16 cellular contexts compared by ENCODE assay signal in genomic region chr2:135182601-135183000, GRCh38.
DNase-seq lines count a peak whose midpoint lies in the region; TF ChIP-seq lines count a peak whose summit lies in the region.
"Had no signal": no experiment of that assay in that cellular context is flagged by ENCODE, and none has a peak within 500 bp of the region (broad histone marks: within the 10 kb centered on the region; RNA-seq: fewer than 3 reads in every experiment).

No MANE protein-coding gene starts in this region.

- TF ChIP-seq CTCF in chondrocyte (IDR thresholded peaks at IDR 0.05), result no peak
- no peak for TF ChIP-seq CTCF in PC-9 (conservative IDR thresholded peaks at IDR 0.05)

- H3K27me3 ChIP-seq in ectodermal cell (ENCODE audit: control insufficient read depth, insufficient read depth, low read length, poor library complexity, severe bottlenecking), result no peaks in the 10 kb centered on the region
- H3K27me3 ChIP-seq in neuronal stem cell (ENCODE audit: control insufficient read depth in 3 of 3, insufficient read depth in 3 of 3, low read depth in 1 of 3, low read length in 3 of 3), result no peaks in the 10 kb centered on the region
- H3K27me3 ChIP-seq in PC-9 (ENCODE audit: insufficient read depth, low read depth), result no peaks in the 10 kb centered on the region
- H3K27me3 ChIP-seq: BE2C had no signal

- BruUV-seq in PC-9 (replicated peaks; lab: Mats Ljungman, UMichigan), result no TSS peak

- H3K36me3 ChIP-seq in ectodermal cell (ENCODE audit: control insufficient read depth, insufficient read depth, low read length) (no peaks in the 10 kb centered on the region), neuronal stem cell (replicated peaks in 1 of 2; ENCODE audit: control insufficient read depth in 2 of 2, insufficient read depth in 2 of 2, low read length in 2 of 2) (no peaks in the 10 kb centered on the region), PC-9 (ENCODE audit: low read depth) (no peaks in the 10 kb centered on the region)
- H3K36me3 ChIP-seq: BE2C had no signal

- H3K4me3 ChIP-seq in ectodermal cell (ENCODE audit: insufficient read depth, low read depth, low read length) (no peak overlapping the region), neuronal stem cell (ENCODE audit: low read length in 2 of 2) (no peak overlapping the region), PC-9 (no peak overlapping the region)
- H3K4me3 ChIP-seq: GM23338 had no signal

- no peak overlapping the region for H2BK120ac ChIP-seq in neuronal stem cell (ENCODE audit: low read depth, low read length)

- no peaks in the 10 kb centered on the region for H3F3A ChIP-seq in PC-9 (ENCODE audit: insufficient read depth, low read depth)

- no peak overlapping the region for H3K4me3 Mint-ChIP-seq in chondrocyte (ENCODE audit: unreplicated experiment)
- H3K4me3 Mint-ChIP-seq: CD4-positive, CD25-positive, alpha-beta regulatory T cell; CD8-positive, alpha-beta memory T cell; GM23338 had no signal

- intact Hi-C loops in PC-9 (cut with micrococcal nuclease; ENCODE audit: unreplicated experiment), result no loop called here

- H3K4me1 Mint-ChIP-seq in chondrocyte (ENCODE audit: low read depth), result no peaks in the 10 kb centered on the region
- H3K4me1 Mint-ChIP-seq: CD8-positive, alpha-beta memory T cell had no signal

- no peaks in the 10 kb centered on the region for H3K27me3 Mint-ChIP-seq in chondrocyte (ENCODE audit: low read depth)
- H3K27me3 Mint-ChIP-seq: CD4-positive, CD25-positive, alpha-beta regulatory T cell; CD8-positive, alpha-beta memory T cell had no signal

- CTCF ChIA-PET in PC-9 (lab: Charles Lee), result no interaction called here

- no peak overlapping the region for H3K18ac ChIP-seq in neuronal stem cell (ENCODE audit: low read length)

- peaks cover 2% of the 10 kb centered on the region for H3K9me3 Mint-ChIP-seq in chondrocyte (ENCODE audit: low read depth)

- H3K9me3 ChIP-seq in ectodermal cell (ENCODE audit: control insufficient read depth, low read length), result no peaks in the 10 kb centered on the region
- H3K9me3 ChIP-seq in neuronal stem cell (replicated peaks in 1 of 2; ENCODE audit: control insufficient read depth in 2 of 2, insufficient read depth in 1 of 2, low read depth in 1 of 2, low read length in 2 of 2), result no peaks in the 10 kb centered on the region
- no peaks in the 10 kb centered on the region for H3K9me3 ChIP-seq in PC-9 (ENCODE audit: insufficient read depth, low read depth)
- H3K9me3 ChIP-seq: BE2C had no signal

- H3K23ac ChIP-seq in neuronal stem cell (ENCODE audit: low read depth, low read length, poor library complexity), result no peak overlapping the region

- 89 to 93% methylated on average over 3 of the region's 3 CpGs for WGBS in ectodermal cell, 2 experiments
- no CpG with 5 or more reads among the region's 3 CpGs for WGBS in neuronal stem cell (ENCODE audit: extremely low coverage in 2 of 2, insufficient read length in 2 of 2, insufficient replicate concordance in 1 of 2), 2 donors

- H3K27ac Mint-ChIP-seq in chondrocyte (ENCODE audit: unreplicated experiment), result no peak overlapping the region
- H3K27ac Mint-ChIP-seq: CD4-positive, CD25-positive, alpha-beta regulatory T cell had no signal

- H4K8ac ChIP-seq in neuronal stem cell (ENCODE audit: low read depth, low read length), result no peak overlapping the region

- H3K14ac ChIP-seq in neuronal stem cell (ENCODE audit: low read length), result no peak overlapping the region

- 0 out of 2 replicates have a peak, but pooled peaks cover 5% of the 10 kb centered on the region for H4K20me1 ChIP-seq in PC-9 (ENCODE audit: insufficient read depth)

- H3K79me2 ChIP-seq in PC-9 (ENCODE audit: low read depth), result no peaks in the 10 kb centered on the region

- no peak overlapping the region for H2BK5ac ChIP-seq in neuronal stem cell (ENCODE audit: low read length)

- H3K36me3 Mint-ChIP-seq in chondrocyte (ENCODE audit: low read depth), result peaks cover 2% of the 10 kb centered on the region

- no peak overlapping the region for H4K91ac ChIP-seq in neuronal stem cell (ENCODE audit: low read depth, low read length, poor library complexity)

- no peak overlapping the region for H2BK15ac ChIP-seq in neuronal stem cell (ENCODE audit: low read length)

- peak; percentile 65 for DNase-seq in inferior parietal cortex (ENCODE audit: extremely low spot score)
- no peak for DNase-seq in neuronal stem cell (ENCODE audit: low spot score)
- no peak for DNase-seq in chondrocyte (ENCODE audit: low spot score)
- DNase-seq in DMS153 (lab: John Stamatoyannopoulos, UW), result no peak
- DNase-seq in PC-9, result no peak
- DNase-seq: ACHN; BE2C; C1 segment of cervical spinal cord; CD4-positive, CD25-positive, alpha-beta regulatory T cell; CD8-positive, alpha-beta memory T cell; COR-L47; DMS 273 treated with DMSO at 0.1 percent for 48 hours; HCEC 1CT; IMR-90 had no signal

- H2AFZ ChIP-seq in neuronal stem cell (ENCODE audit: low read length) (peak overlapping the region; percentile 7), PC-9 (no peak overlapping the region)
- H2AFZ ChIP-seq: GM23338 had no signal

- POLR2A ChIA-PET in PC-9 (lab: Charles Lee; ENCODE audit: unreplicated experiment), result no interaction called here

- H3K27ac ChIP-seq in ectodermal cell (ENCODE audit: insufficient read depth, low read depth, low read length, poor library complexity, severe bottlenecking) (peak overlapping the region; percentile 69), neuronal stem cell (replicated peaks; ENCODE audit: low read length) (peak overlapping the region; percentile 49), PC-9 (no peak overlapping the region)

- no peak overlapping the region for H3K9ac ChIP-seq in neuronal stem cell (ENCODE audit: low read depth, low read length, poor library complexity)

- no peak overlapping the region for H3K4ac ChIP-seq in neuronal stem cell (ENCODE audit: low read length)

- H3K79me1 ChIP-seq in neuronal stem cell (ENCODE audit: low read depth, low read length), result no peaks in the 10 kb centered on the region

- H3K4me2 ChIP-seq in neuronal stem cell (ENCODE audit: insufficient read depth, low read length, poor library complexity, severe bottlenecking) (no peak overlapping the region), PC-9 (no peak overlapping the region)
- H3K4me2 ChIP-seq: GM23338 had no signal

- no peaks in the 10 kb centered on the region for H3K9me2 ChIP-seq in PC-9 (ENCODE audit: insufficient read depth)

- no peak overlapping the region for H2BK12ac ChIP-seq in neuronal stem cell (ENCODE audit: low read length)

- H3K4me1 ChIP-seq in ectodermal cell (ENCODE audit: control insufficient read depth, insufficient read depth, low read length) (peaks cover 10% of the 10 kb centered on the region), neuronal stem cell (ENCODE audit: control insufficient read depth in 2 of 2, insufficient read depth in 1 of 2, low read depth in 1 of 2, low read length in 2 of 2) (peaks cover 0 to 10% of the 10 kb centered on the region in 2 donors), PC-9 (replicated peaks; ENCODE audit: insufficient read depth) (no peaks in the 10 kb centered on the region; the same call in 1 of the 2 replicates)
- H3K4me1 ChIP-seq: BE2C had no signal

- H2AK5ac ChIP-seq in neuronal stem cell (ENCODE audit: low read depth, low read length), result no peak overlapping the region
